25 cellular contexts compared by ENCODE assay signal in genomic region chr3:57731311-57731710, GRCh38.
A peak's percentile ranks its signal among the peaks of the same experiment; 100 is the strongest.
DNase-seq lines count a peak whose midpoint lies in the region; ATAC-seq lines count a peak whose summit lies in the region.
"Had no signal": no experiment of that assay in that cellular context is flagged by ENCODE, and none has a peak within 500 bp of the region (broad histone marks: within the 10 kb centered on the region; RNA-seq: fewer than 3 reads in every experiment).

No MANE protein-coding gene starts in this region.

- no peaks in the 10 kb centered on the region for H3K9me3 ChIP-seq in adipocyte (ENCODE audit: control insufficient read depth, low read length)
- H3K9me3 ChIP-seq: BLaER1 had no signal

- H3K4me3 ChIP-seq in adipocyte (ENCODE audit: low read length), result no peak overlapping the region
- H3K4me3 ChIP-seq: BLaER1 had no signal

- H3K27me3 ChIP-seq in adipocyte (replicated peaks; ENCODE audit: control insufficient read depth, insufficient read depth, low read length), result no peaks in the 10 kb centered on the region
- H3K27me3 ChIP-seq: BLaER1 had no signal

- H3K9ac ChIP-seq in adipocyte (ENCODE audit: low read length), result no peak overlapping the region
- H3K9ac ChIP-seq: BLaER1 had no signal

- H3K4me1 ChIP-seq in adipocyte (ENCODE audit: control insufficient read depth, insufficient read depth, low read length), result peaks cover 18% of the 10 kb centered on the region
- H3K4me1 ChIP-seq: BLaER1 had no signal

- H3K36me3 ChIP-seq in adipocyte (ENCODE audit: control insufficient read depth, insufficient read depth, low read length, severe bottlenecking), result no peaks in the 10 kb centered on the region
- H3K36me3 ChIP-seq: BLaER1 had no signal

- ATAC-seq in HG02642 (IDR thresholded peaks at IDR 0.05; ENCODE audit: poor library complexity, unreplicated experiment), result no peak
- ATAC-seq: HepG2, Right ventricle myocardium inferior, T-helper 17 cell had no signal

- DNase-seq in NOMO-1 treated with DMSO at 0.1 percent for 48 hours (lab: John Stamatoyannopoulos, UW; ENCODE audit: unreplicated experiment), result peak; percentile 35
- no peak for DNase-seq in NOMO-1 treated with dmso at 0.1 percent for 144 hours (lab: John Stamatoyannopoulos, UW; ENCODE audit: unreplicated experiment)
- peak; percentile 42 for DNase-seq in GM03348 (ENCODE audit: low spot score)
- DNase-seq in adipocyte (ENCODE audit: low read depth), result peak; percentile 50
- DNase-seq in SIG-M5 (lab: John Stamatoyannopoulos, UW), result no peak
- no peak for DNase-seq in HK-2 (ENCODE audit: unreplicated experiment)
- DNase-seq: 8988T; CD4-positive, alpha-beta memory T cell; DND-41; KBM-7; MM.1S; NCI-H1092 treated with DMSO at 0.1 percent for 48 hours; NCI-H1436 treated with DMSO at 0.1 percent for 48 hours; NCI-H1930; NCI-H226; NCI-H510A treated with DMSO at 0.1 percent for 48 hours; NCI-H748 treated with DMSO at 0.1 percent for 48 hours; NK-92 treated with Interleukin-12 subunit alpha and Interleukin-12 subunit beta, amount 100 ng/mL, for 24 hours; OCI-M1; SW 1271; T-helper 17 cell had no signal

Comparison
In these comparisons a context has a peak if more than half of its experiments do, and no peak if none do; other contexts are left out.
1. DNase-seq: peak in NOMO-1 treated with DMSO at 0.1 percent for 48 hours (single experiment), GM03348 (single experiment) and adipocyte (single experiment); none in NOMO-1 treated with dmso at 0.1 percent for 144 hours (single experiment), SIG-M5 (single experiment) and HK-2 (single experiment).